In genomic region chr12:117547209-117547608, GRCh38 we compare ENCODE assay signal across 27 cellular contexts.
"Had no signal": no experiment of that assay in that cellular context is flagged by ENCODE, and none has a peak within 500 bp of the region (broad histone marks: within the 10 kb centered on the region; RNA-seq: fewer than 3 reads in every experiment).

No MANE protein-coding gene starts in this region.

- ATAC-seq: natural killer cell treated with Interleukin-12 subunit alpha and Interleukin-12 subunit beta and Interleukin-15 and Interleukin-18, amount 100 ng/mL, for 72 hours; pancreas; right cardiac atrium; right lobe of liver; stimulated activated effector memory CD8-positive, alpha-beta T cell treated with anti-CD3 and anti-CD28 coated beads, Interleukin-12 subunit alpha, Interleukin-12 subunit beta, amount 100 ng/mL, for 72 hours; stimulated activated naive B cell treated with anti-CD40 and anti-IgM and Interleukin-4, amounts not matched to agents 10 μg/mL and 1 μg/mL and 100 μg/mL, for 72 hours had no signal

- H3K4me1 ChIP-seq: pancreas, prostate gland, right lobe of liver, sigmoid colon, stomach, thyroid gland, tibial nerve, upper lobe of left lung, vagina had no signal

- H3K9me3 Mint-ChIP-seq: stimulated activated naive CD8-positive, alpha-beta T cell treated with anti-CD3 and anti-CD28 coated beads, Interleukin-15, Interleukin-2, amounts not matched to agents 100 ng/mL and 50 ng/mL, for 24 hours had no signal

- H3K27ac ChIP-seq: neutrophil, pancreas, prostate gland, right lobe of liver, sigmoid colon, stomach, thoracic aorta, thyroid gland, tibial nerve, upper lobe of left lung, vagina had no signal

- H3K4me3 Mint-ChIP-seq: natural killer cell treated with Interleukin-12 subunit alpha and Interleukin-12 subunit beta and Interleukin-15 and Interleukin-18, amount 100 ng/mL, for 72 hours; nephron progenitor cell; neural crest cell; stimulated activated effector memory CD8-positive, alpha-beta T cell treated with anti-CD3 and anti-CD28 coated beads, Interleukin-12 subunit alpha, Interleukin-12 subunit beta, amount 100 ng/mL, for 72 hours; stimulated activated naive B cell treated with anti-CD40 and anti-IgM and Interleukin-4, amounts not matched to agents 10 μg/mL and 1 μg/mL and 100 μg/mL, for 72 hours; stimulated activated naive CD8-positive, alpha-beta T cell treated with anti-CD3 and anti-CD28 coated beads, Interleukin-15, Interleukin-2, amounts not matched to agents 100 ng/mL and 50 ng/mL, for 24 hours had no signal

- H3K27ac Mint-ChIP-seq: natural killer cell treated with Interleukin-12 subunit alpha and Interleukin-12 subunit beta and Interleukin-15 and Interleukin-18, amount 100 ng/mL, for 72 hours; nephron progenitor cell; stimulated activated effector memory CD8-positive, alpha-beta T cell treated with anti-CD3 and anti-CD28 coated beads, Interleukin-12 subunit alpha, Interleukin-12 subunit beta, amount 100 ng/mL, for 72 hours; stimulated activated naive B cell treated with anti-CD40 and anti-IgM and Interleukin-4, amounts not matched to agents 10 μg/mL and 1 μg/mL and 100 μg/mL, for 72 hours; stimulated activated naive CD8-positive, alpha-beta T cell treated with anti-CD3 and anti-CD28 coated beads, Interleukin-15, Interleukin-2, amounts not matched to agents 100 ng/mL and 50 ng/mL, for 24 hours had no signal

- H3K36me3 Mint-ChIP-seq: natural killer cell treated with Interleukin-12 subunit alpha and Interleukin-12 subunit beta and Interleukin-15 and Interleukin-18, amount 100 ng/mL, for 72 hours; stimulated activated effector memory CD8-positive, alpha-beta T cell treated with anti-CD3 and anti-CD28 coated beads, Interleukin-12 subunit alpha, Interleukin-12 subunit beta, amount 100 ng/mL, for 72 hours; stimulated activated naive B cell treated with anti-CD40 and anti-IgM and Interleukin-4, amounts not matched to agents 10 μg/mL and 1 μg/mL and 100 μg/mL, for 72 hours had no signal

- H3K4me3 ChIP-seq: pancreas, prostate gland, right lobe of liver, sigmoid colon, stomach, thoracic aorta, thyroid gland, tibial nerve, upper lobe of left lung, vagina had no signal

- DNase-seq: nephron progenitor cell; nucleus accumbens; pancreas; retina; right cardiac atrium; right lobe of liver; sigmoid colon; small intestine; stimulated activated CD4-positive, alpha-beta T cell treated with anti-CD3 and anti-CD28 coated beads, Interleukin-15, amount 100 ng/mL, for 24 hours; stimulated activated CD4-positive, alpha-beta T cell treated with anti-CD3 and anti-CD28 coated beads, Interleukin-2, amount 100 ng/mL, for 24 hours; stimulated activated CD4-positive, alpha-beta T cell treated with anti-CD3 and anti-CD28 coated beads, Interleukin-2, amount 100 ng/mL, for 48 hours; stimulated activated CD4-positive, alpha-beta T cell treated with anti-CD3 and anti-CD28 coated beads, Interleukin-4, amount 100 ng/mL, for 24 hours; stimulated activated naive B cell treated with anti-CD40 and anti-IgM and Interleukin-4, amounts not matched to agents 10 μg/mL and 1 μg/mL and 100 μg/mL, for 72 hours; stimulated activated naive CD4-positive, alpha-beta T cell treated with Interleukin-2 at 50 U/mL for 16 hours; stomach; thyroid gland; trophoblast cell; upper lobe of left lung had no signal

- H3K4me1 Mint-ChIP-seq: nephron progenitor cell; neural crest cell; stimulated activated effector memory CD8-positive, alpha-beta T cell treated with anti-CD3 and anti-CD28 coated beads, Interleukin-12 subunit alpha, Interleukin-12 subunit beta, amount 100 ng/mL, for 72 hours; stimulated activated naive B cell treated with anti-CD40 and anti-IgM and Interleukin-4, amounts not matched to agents 10 μg/mL and 1 μg/mL and 100 μg/mL, for 72 hours had no signal

- H3K9me3 ChIP-seq: neutrophil, pancreas, prostate gland, right lobe of liver, thyroid gland, upper lobe of left lung, vagina had no signal

- H3K36me3 ChIP-seq: neutrophil, pancreas, prostate gland, right lobe of liver, sigmoid colon, stomach, thoracic aorta, thyroid gland, tibial nerve, upper lobe of left lung, vagina had no signal

- H3K27me3 ChIP-seq: pancreas, right lobe of liver, sigmoid colon, stomach, thyroid gland, tibial nerve, upper lobe of left lung, vagina had no signal
